1 cellular context compared by ENCODE assay signal in the genomic region with DNA sequence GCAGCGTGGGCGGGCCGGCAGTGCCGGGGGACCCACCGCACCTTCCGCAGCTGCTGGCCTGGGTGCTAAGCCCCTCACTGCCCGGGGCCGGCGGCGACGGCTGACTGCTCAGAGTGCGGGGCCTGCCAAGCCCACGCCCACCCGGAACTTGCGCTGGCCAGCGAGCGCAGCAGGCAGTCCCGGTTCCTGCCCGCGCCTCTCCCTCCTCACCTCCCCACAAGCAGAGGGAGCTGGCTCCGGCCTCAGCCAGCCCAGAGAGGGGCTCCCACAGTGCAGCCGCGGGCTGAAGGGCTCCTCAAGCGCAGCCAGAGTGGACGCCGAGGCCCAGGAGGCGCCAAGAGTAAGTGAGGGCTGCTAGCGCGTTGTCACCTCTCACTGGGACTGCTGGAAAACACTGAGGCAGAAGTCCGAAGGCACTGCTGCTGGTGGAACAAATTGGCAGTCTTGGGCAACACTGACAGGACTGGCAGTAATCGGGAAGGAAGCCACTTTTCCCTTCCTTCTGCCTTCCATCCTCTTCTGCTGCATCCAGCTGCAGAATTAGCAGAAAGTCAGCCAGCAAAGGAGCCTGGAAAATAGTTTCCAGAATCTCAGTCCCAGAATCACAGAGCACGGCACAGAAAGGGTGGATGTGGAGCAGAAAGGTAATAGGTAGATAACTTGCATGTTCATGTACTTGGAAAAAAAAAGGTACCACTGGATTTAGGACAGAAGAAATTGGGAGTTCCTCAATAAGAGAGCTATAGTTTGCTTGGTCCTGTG.
TF ChIP-seq lines count a peak whose summit lies in the region.

No MANE protein-coding gene starts in this region.

TF ChIP-seq in HepG2, 621 proteins besides CTCF, POLR2A, EP300 and RAD21 (continued from another document):
- TF ChIP-seq ZNF850 (CRISPR knock-in tag; conservative IDR thresholded peaks at IDR 0.05) (peak; percentile 99), ZBTB33 (CRISPR knock-in tag; IDR thresholded peaks at IDR 0.05) (peak; percentile 66), TRIM24 (CRISPR knock-in tag; IDR thresholded peaks at IDR 0.05) (0 out of 2 replicates have a peak, but pooled peaks have one; percentile 8), ZNF652 (CRISPR knock-in tag; IDR thresholded peaks at IDR 0.05; ENCODE audit: borderline replicate concordance, low read depth) (peak; percentile 53; the same call in 1 of the 2 replicates), HIC2 (CRISPR knock-in tag; IDR thresholded peaks at IDR 0.05; ENCODE audit: low read depth) (0 out of 2 replicates have a peak, but pooled peaks have one; percentile 47), TBX2 (CRISPR knock-in tag; IDR thresholded peaks at IDR 0.05; ENCODE audit: borderline replicate concordance) (peak; percentile 56), ZNF543 (CRISPR knock-in tag; IDR thresholded peaks at IDR 0.05) (no peak), KDM5B (CRISPR knock-in tag; IDR thresholded peaks at IDR 0.05; ENCODE audit: borderline replicate concordance) (peak; percentile 47; the same call in 1 of the 2 replicates), KLF9 (CRISPR knock-in tag; IDR thresholded peaks at IDR 0.05; ENCODE audit: low read depth) (no peak), DNMT1 (CRISPR knock-in tag; IDR thresholded peaks at IDR 0.05) (0 out of 2 replicates have a peak, but pooled peaks have one; percentile 45), ZFP36L2 (CRISPR knock-in tag; IDR thresholded peaks at IDR 0.05) (no peak), NCOA1 (CRISPR knock-in tag; IDR thresholded peaks at IDR 0.05) (peak; percentile 59; the same call in 1 of the 2 replicates), FLYWCH1 (CRISPR knock-in tag; IDR thresholded peaks at IDR 0.05) (0 out of 2 replicates have a peak, but pooled peaks have one; percentile 1), NPAS2 (CRISPR knock-in tag; IDR thresholded peaks at IDR 0.05; ENCODE audit: borderline replicate concordance) (no peak), NR2F6 (IDR thresholded peaks at IDR 0.05) (no peak), NR2F6 (CRISPR knock-in tag; IDR thresholded peaks at IDR 0.05) (no peak), ZNF614 (CRISPR knock-in tag; IDR thresholded peaks at IDR 0.05; ENCODE audit: borderline replicate concordance) (no peak), POGZ (CRISPR knock-in tag; IDR thresholded peaks at IDR 0.05) (peak; percentile 31; the same call in 1 of the 2 replicates), GABPB1 (CRISPR knock-in tag; IDR thresholded peaks at IDR 0.05) (peak; percentile 15; the same call in 1 of the 2 replicates), ZZZ3 (CRISPR knock-in tag; IDR thresholded peaks at IDR 0.05; ENCODE audit: borderline replicate concordance) (0 out of 2 replicates have a peak, but pooled peaks have one; percentile 11), MED1 (CRISPR knock-in tag; IDR thresholded peaks at IDR 0.05) (0 out of 2 replicates have a peak, but pooled peaks have one; percentile 12), ZNF30 (CRISPR knock-in tag; IDR thresholded peaks at IDR 0.05) (peak; percentile 62; the same call in 1 of the 2 replicates), ZNF609 (CRISPR knock-in tag; IDR thresholded peaks at IDR 0.05; ENCODE audit: borderline replicate concordance) (peak; percentile 20; the same call in 1 of the 2 replicates), ZBTB38 (CRISPR knock-in tag; IDR thresholded peaks at IDR 0.05) (peak; percentile 95), ZNF230 (CRISPR knock-in tag; IDR thresholded peaks at IDR 0.05) (peak; percentile 67; the same call in 1 of the 2 replicates), ZSCAN31 (CRISPR knock-in tag; IDR thresholded peaks at IDR 0.05; ENCODE audit: low read depth) (peak; percentile 74), HBP1 (CRISPR knock-in tag; IDR thresholded peaks at IDR 0.05; ENCODE audit: low read depth) (no peak)
- TF ChIP-seq, protein P1, sequence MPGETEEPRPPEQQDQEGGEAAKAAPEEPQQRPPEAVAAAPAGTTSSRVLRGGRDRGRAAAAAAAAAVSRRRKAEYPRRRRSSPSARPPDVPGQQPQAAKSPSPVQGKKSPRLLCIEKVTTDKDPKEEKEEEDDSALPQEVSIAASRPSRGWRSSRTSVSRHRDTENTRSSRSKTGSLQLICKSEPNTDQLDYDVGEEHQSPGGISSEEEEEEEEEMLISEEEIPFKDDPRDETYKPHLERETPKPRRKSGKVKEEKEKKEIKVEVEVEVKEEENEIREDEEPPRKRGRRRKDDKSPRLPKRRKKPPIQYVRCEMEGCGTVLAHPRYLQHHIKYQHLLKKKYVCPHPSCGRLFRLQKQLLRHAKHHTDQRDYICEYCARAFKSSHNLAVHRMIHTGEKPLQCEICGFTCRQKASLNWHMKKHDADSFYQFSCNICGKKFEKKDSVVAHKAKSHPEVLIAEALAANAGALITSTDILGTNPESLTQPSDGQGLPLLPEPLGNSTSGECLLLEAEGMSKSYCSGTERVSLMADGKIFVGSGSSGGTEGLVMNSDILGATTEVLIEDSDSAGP (CRISPR knock-in tag; IDR thresholded peaks at IDR 0.05; ENCODE audit: borderline replicate concordance) = peak; percentile 40; the same call in 1 of the 2 replicates
